ENCODE assay signal across 27 cellular contexts in the genomic region with DNA sequence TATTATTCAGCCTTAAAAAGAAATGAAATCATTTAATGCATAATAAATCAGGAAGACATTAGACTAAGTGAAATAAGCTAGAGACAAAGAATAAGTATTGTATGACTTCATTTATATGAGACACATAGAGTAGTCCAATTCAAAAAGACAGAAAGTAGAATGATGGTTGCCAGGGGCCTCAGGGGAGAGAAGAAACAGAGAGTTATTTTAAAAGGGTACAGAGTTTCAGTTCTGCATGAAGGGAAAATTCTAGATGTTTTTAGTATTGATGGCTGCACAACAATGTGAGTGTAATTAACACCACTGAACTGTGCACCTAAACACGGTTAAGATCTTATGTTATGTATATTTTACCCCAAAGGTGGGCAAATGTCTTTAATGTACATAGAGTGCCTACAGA.
"Had no signal": no experiment of that assay in that cellular context is flagged by ENCODE, and none has a peak within 500 bp of the region (broad histone marks: within the 10 kb centered on the region; RNA-seq: fewer than 3 reads in every experiment).

No MANE protein-coding gene starts in this region.

- H3K27me3 ChIP-seq: stomach, suprapubic skin, testis, thyroid gland, tibial artery, tibial nerve, transverse colon, upper lobe of left lung, upper lobe of right lung, uterus, vagina had no signal

- H3K27ac ChIP-seq: stomach, suprapubic skin, testis, thoracic aorta, thyroid gland, tibial artery, tibial nerve, transverse colon, upper lobe of left lung, upper lobe of right lung, uterus, vagina had no signal

- H3K4me1 ChIP-seq: stomach, suprapubic skin, testis, thyroid gland, tibial artery, tibial nerve, transverse colon, upper lobe of left lung, upper lobe of right lung, uterus, vagina had no signal

- DNase-seq: stimulated activated CD4-positive, alpha-beta T cell treated with anti-CD3 and anti-CD28 coated beads, Interleukin-2, amount 100 ng/mL, for 48 hours; stimulated activated CD4-positive, alpha-beta T cell treated with anti-CD3 and anti-CD28 coated beads, Interleukin-4, amount 100 ng/mL, for 1 hour; stimulated activated CD4-positive, alpha-beta T cell treated with anti-CD3 and anti-CD28 coated beads, Interleukin-4, amount 100 ng/mL, for 24 hours; stimulated activated CD4-positive, alpha-beta T cell treated with anti-CD3 and anti-CD28 coated beads, Interleukin-4, amount 100 ng/mL, for 4 hours; stimulated activated CD8-positive, alpha-beta memory T cell treated with anti-CD3 and anti-CD28 coated beads, Interleukin-4, amount 100 ng/mL, for 48 hours; stimulated activated naive B cell treated with anti-CD40 and anti-IgM and Interleukin-4, amounts not matched to agents 10 μg/mL and 1 μg/mL and 100 μg/mL, for 72 hours; stimulated activated naive CD4-positive, alpha-beta T cell; stimulated activated naive CD4-positive, alpha-beta T cell treated with Interleukin-2 at 50 U/mL for 16 hours; stimulated activated naive CD8-positive, alpha-beta T cell treated with anti-CD3 and anti-CD28 coated beads, Interleukin-15, amount 100 ng/mL, for 72 hours; stimulated activated naive CD8-positive, alpha-beta T cell treated with anti-CD3 and anti-CD28 coated beads, Interleukin-15, Interleukin-2, amounts not matched to agents 100 U/mL and 50 U/mL, for 24 hours; stomach; substantia nigra; testis; thyroid gland; tibial artery; transverse colon; trophoblast cell; upper lobe of left lung; upper lobe of right lung; uterus had no signal

- H3K36me3 ChIP-seq: stomach, suprapubic skin, thoracic aorta, thyroid gland, tibial artery, tibial nerve, transverse colon, upper lobe of left lung, upper lobe of right lung, uterus, vagina had no signal

- H3K4me3 ChIP-seq: stomach, suprapubic skin, testis, thoracic aorta, thyroid gland, tibial artery, tibial nerve, transverse colon, upper lobe of left lung, upper lobe of right lung, uterus, vagina had no signal

- ATAC-seq: stimulated activated effector memory CD8-positive, alpha-beta T cell treated with anti-CD3 and anti-CD28 coated beads, Interleukin-12 subunit alpha, Interleukin-12 subunit beta, amount 100 ng/mL, for 72 hours; stimulated activated memory B cell treated with anti-CD40 and anti-IgM and Interleukin-4, amounts not matched to agents 10 μg/mL and 1 μg/mL and 100 μg/mL, for 72 hours; stimulated activated naive B cell treated with anti-CD40 and anti-IgM and Interleukin-4, amounts not matched to agents 10 μg/mL and 1 μg/mL and 100 μg/mL, for 72 hours; stimulated activated naive CD8-positive, alpha-beta T cell treated with anti-CD3 and anti-CD28 coated beads, Interleukin-15, amount 100 ng/mL, for 72 hours; stimulated activated naive CD8-positive, alpha-beta T cell treated with anti-CD3 and anti-CD28 coated beads, Interleukin-15, Interleukin-2, amounts not matched to agents 100 U/mL and 50 U/mL, for 24 hours; upper lobe of right lung had no signal

- H3K9me3 ChIP-seq: suprapubic skin, testis, thoracic aorta, thyroid gland, tibial artery, transverse colon, upper lobe of left lung, upper lobe of right lung, uterus, vagina had no signal

- FAIRE-seq: urothelium cell line had no signal
